1 cellular context compared by ENCODE assay signal in the genomic region with DNA sequence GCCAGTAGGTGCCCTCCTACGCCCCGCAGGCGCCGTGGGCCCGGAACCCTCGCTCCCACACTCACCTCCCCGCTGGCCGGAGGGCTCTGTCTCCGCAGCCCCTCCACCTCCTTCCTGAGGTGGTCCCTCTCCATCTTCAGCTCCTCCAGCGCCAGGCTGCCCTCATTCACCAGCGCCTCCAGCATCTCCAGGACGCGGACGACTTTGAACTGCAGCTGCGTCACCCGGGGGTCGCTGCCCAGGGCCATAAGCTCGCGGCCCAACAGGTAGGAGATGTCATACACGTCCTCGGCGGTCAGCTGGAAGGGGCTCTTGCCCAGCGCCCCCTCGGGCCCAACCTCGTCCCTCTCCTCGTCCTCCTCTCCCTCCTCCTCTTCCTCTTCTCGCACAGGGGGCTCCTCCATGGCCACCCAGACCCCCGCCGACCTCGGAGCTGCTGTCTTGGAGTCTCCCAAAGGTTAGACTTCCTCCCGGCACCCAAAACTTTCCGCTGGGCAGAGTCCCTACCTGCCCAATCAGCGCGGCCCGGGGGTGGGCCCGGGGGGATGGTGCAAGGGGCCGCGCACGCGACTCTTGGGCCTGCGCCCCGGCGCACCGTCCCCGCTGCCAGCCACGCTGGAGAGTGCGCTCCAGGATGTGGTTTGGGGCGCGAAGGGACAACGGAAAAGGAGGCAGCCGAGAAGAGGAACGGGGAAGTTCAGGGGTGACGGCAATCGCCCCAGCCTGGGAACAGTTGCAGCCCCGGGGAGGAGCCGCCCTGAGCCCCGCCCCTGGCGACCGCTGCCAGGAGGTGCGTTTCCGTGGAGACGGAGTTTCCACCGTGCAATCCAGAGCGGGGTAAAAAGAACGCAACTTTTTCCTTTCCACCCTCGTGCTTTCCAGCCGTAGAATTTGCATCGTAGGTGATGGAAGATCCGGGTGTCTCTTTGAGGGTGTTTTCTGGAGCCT.
TF ChIP-seq lines count a peak whose summit lies in the region.

A gene with protein sequence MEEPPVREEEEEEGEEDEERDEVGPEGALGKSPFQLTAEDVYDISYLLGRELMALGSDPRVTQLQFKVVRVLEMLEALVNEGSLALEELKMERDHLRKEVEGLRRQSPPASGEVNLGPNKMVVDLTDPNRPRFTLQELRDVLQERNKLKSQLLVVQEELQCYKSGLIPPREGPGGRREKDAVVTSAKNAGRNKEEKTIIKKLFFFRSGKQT (minus strand): TSS at position 668 of the 948 bp plus-strand sequence. CDS start 264 bp downstream, at position 404.

TF ChIP-seq in HepG2, 621 proteins besides CTCF, POLR2A, EP300 and RAD21 (continued from another document and continues in another):
- TF ChIP-seq ZNF329 (CRISPR knock-in tag; IDR thresholded peaks at IDR 0.05; ENCODE audit: low read depth) (no peak), SPEN (CRISPR knock-in tag; IDR thresholded peaks at IDR 0.05; ENCODE audit: low read depth) (peak; percentile 53; the same call in 1 of the 2 replicates), ATF7 (IDR thresholded peaks at IDR 0.05) (no peak), ATF7 (CRISPR knock-in tag; IDR thresholded peaks at IDR 0.05) (0 out of 2 replicates have a peak, but pooled peaks have one; percentile 64), IKZF4 (CRISPR knock-in tag; IDR thresholded peaks at IDR 0.05; ENCODE audit: borderline replicate concordance, low read depth, not compliant biosample characterization) (peak; percentile 28), ZNF333 (CRISPR knock-in tag; IDR thresholded peaks at IDR 0.05; ENCODE audit: borderline replicate concordance) (peak; percentile 27; the same call in 1 of the 2 replicates), ZFX (CRISPR knock-in tag; IDR thresholded peaks at IDR 0.05; ENCODE audit: low read depth) (peak; percentile 87), ISL2 (CRISPR knock-in tag; IDR thresholded peaks at IDR 0.05) (0 out of 2 replicates have a peak, but pooled peaks have one; percentile 18), NFKB2 (CRISPR knock-in tag; IDR thresholded peaks at IDR 0.05; ENCODE audit: borderline replicate concordance) (peak; percentile 37; the same call in 1 of the 2 replicates), KDM2A (CRISPR knock-in tag; IDR thresholded peaks at IDR 0.05; ENCODE audit: borderline replicate concordance, low read depth) (peak; percentile 65; the same call in 1 of the 2 replicates), ZSCAN29 (CRISPR knock-in tag; conservative IDR thresholded peaks at IDR 0.05) (0 out of 2 replicates have a peak, but pooled peaks have one; percentile 75), RBFOX2 (IDR thresholded peaks at IDR 0.05; ENCODE audit: low read depth, low read length) (peak; percentile 73), RFXAP (CRISPR knock-in tag; IDR thresholded peaks at IDR 0.05; ENCODE audit: borderline replicate concordance) (no peak), SP1 (IDR thresholded peaks at IDR 0.05) (no peak), SP1 (CRISPR knock-in tag; IDR thresholded peaks at IDR 0.05) (peak; percentile 59; the same call in 1 of the 2 replicates), FIP1L1 (IDR thresholded peaks at IDR 0.05; ENCODE audit: borderline replicate concordance, insufficient read depth, low read depth, low read length) (no peak), KAT7 (CRISPR knock-in tag; IDR thresholded peaks at IDR 0.05; ENCODE audit: borderline replicate concordance) (no peak), MAZ (IDR thresholded peaks at IDR 0.05; ENCODE audit: borderline replicate concordance, low read depth, low read length) (peak; percentile 23; the same call in 1 of the 2 replicates), MAZ (CRISPR knock-in tag; IDR thresholded peaks at IDR 0.05; ENCODE audit: low read depth) (no peak), ZNF230 (CRISPR knock-in tag; IDR thresholded peaks at IDR 0.05) (peak; percentile 76; the same call in 1 of the 2 replicates), ZNF761 (CRISPR knock-in tag; conservative IDR thresholded peaks at IDR 0.05) (peak; percentile 85; the same call in 1 of the 2 replicates), ZIK1 (CRISPR knock-in tag; IDR thresholded peaks at IDR 0.05; ENCODE audit: borderline replicate concordance, low read depth) (peak; percentile 13; the same call in 1 of the 2 replicates), BHLHE40 (IDR thresholded peaks at IDR 0.05; ENCODE audit: low read length) (peak; percentile 79), ZNF484 (CRISPR knock-in tag; IDR thresholded peaks at IDR 0.05; ENCODE audit: borderline replicate concordance, low read depth) (no peak), SRSF1 (optimal IDR thresholded peaks at IDR 0.05; ENCODE audit: low read depth, low read length) (no peak)
- TF ChIP-seq, protein P1, sequence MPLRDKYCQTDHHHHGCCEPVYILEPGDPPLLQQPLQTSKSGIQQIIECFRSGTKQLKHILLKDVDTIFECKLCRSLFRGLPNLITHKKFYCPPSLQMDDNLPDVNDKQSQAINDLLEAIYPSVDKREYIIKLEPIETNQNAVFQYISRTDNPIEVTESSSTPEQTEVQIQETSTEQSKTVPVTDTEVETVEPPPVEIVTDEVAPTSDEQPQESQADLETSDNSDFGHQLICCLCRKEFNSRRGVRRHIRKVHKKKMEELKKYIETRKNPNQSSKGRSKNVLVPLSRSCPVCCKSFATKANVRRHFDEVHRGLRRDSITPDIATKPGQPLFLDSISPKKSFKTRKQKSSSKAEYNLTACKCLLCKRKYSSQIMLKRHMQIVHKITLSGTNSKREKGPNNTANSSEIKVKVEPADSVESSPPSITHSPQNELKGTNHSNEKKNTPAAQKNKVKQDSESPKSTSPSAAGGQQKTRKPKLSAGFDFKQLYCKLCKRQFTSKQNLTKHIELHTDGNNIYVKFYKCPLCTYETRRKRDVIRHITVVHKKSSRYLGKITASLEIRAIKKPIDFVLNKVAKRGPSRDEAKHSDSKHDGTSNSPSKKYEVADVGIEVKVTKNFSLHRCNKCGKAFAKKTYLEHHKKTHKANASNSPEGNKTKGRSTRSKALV (CRISPR knock-in tag; IDR thresholded peaks at IDR 0.05) = peak; percentile 92
- TF ChIP-seq, protein P2, sequence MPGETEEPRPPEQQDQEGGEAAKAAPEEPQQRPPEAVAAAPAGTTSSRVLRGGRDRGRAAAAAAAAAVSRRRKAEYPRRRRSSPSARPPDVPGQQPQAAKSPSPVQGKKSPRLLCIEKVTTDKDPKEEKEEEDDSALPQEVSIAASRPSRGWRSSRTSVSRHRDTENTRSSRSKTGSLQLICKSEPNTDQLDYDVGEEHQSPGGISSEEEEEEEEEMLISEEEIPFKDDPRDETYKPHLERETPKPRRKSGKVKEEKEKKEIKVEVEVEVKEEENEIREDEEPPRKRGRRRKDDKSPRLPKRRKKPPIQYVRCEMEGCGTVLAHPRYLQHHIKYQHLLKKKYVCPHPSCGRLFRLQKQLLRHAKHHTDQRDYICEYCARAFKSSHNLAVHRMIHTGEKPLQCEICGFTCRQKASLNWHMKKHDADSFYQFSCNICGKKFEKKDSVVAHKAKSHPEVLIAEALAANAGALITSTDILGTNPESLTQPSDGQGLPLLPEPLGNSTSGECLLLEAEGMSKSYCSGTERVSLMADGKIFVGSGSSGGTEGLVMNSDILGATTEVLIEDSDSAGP (CRISPR knock-in tag; IDR thresholded peaks at IDR 0.05; ENCODE audit: borderline replicate concordance) = peak; percentile 84; the same call in 1 of the 2 replicates
- TF ChIP-seq, protein P3, sequence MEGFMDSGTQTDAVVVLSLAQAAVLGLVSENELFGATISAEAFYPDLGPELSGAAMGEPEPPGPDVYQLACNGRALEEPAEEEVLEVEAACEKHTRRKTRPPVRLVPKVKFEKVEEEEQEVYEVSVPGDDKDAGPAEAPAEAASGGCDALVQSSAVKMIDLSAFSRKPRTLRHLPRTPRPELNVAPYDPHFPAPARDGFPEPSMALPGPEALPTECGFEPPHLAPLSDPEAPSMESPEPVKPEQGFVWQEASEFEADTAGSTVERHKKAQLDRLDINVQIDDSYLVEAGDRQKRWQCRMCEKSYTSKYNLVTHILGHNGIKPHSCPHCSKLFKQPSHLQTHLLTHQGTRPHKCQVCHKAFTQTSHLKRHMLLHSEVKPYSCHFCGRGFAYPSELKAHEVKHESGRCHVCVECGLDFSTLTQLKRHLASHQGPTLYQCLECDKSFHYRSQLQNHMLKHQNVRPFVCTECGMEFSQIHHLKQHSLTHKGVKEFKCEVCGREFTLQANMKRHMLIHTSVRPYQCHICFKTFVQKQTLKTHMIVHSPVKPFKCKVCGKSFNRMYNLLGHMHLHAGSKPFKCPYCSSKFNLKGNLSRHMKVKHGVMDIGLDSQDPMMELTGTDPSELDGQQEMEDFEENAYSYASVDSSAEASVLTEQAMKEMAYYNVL (CRISPR knock-in tag; IDR thresholded peaks at IDR 0.05; ENCODE audit: borderline replicate concordance) = 0 out of 2 replicates have a peak, but pooled peaks have one; percentile 25
- TF ChIP-seq, protein P4, sequence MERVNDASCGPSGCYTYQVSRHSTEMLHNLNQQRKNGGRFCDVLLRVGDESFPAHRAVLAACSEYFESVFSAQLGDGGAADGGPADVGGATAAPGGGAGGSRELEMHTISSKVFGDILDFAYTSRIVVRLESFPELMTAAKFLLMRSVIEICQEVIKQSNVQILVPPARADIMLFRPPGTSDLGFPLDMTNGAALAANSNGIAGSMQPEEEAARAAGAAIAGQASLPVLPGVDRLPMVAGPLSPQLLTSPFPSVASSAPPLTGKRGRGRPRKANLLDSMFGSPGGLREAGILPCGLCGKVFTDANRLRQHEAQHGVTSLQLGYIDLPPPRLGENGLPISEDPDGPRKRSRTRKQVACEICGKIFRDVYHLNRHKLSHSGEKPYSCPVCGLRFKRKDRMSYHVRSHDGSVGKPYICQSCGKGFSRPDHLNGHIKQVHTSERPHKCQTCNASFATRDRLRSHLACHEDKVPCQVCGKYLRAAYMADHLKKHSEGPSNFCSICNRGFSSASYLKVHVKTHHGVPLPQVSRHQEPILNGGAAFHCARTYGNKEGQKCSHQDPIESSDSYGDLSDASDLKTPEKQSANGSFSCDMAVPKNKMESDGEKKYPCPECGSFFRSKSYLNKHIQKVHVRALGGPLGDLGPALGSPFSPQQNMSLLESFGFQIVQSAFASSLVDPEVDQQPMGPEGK (CRISPR knock-in tag; IDR thresholded peaks at IDR 0.05) = peak; percentile 52; the same call in 1 of the 2 replicates
- TF ChIP-seq, protein P5, sequence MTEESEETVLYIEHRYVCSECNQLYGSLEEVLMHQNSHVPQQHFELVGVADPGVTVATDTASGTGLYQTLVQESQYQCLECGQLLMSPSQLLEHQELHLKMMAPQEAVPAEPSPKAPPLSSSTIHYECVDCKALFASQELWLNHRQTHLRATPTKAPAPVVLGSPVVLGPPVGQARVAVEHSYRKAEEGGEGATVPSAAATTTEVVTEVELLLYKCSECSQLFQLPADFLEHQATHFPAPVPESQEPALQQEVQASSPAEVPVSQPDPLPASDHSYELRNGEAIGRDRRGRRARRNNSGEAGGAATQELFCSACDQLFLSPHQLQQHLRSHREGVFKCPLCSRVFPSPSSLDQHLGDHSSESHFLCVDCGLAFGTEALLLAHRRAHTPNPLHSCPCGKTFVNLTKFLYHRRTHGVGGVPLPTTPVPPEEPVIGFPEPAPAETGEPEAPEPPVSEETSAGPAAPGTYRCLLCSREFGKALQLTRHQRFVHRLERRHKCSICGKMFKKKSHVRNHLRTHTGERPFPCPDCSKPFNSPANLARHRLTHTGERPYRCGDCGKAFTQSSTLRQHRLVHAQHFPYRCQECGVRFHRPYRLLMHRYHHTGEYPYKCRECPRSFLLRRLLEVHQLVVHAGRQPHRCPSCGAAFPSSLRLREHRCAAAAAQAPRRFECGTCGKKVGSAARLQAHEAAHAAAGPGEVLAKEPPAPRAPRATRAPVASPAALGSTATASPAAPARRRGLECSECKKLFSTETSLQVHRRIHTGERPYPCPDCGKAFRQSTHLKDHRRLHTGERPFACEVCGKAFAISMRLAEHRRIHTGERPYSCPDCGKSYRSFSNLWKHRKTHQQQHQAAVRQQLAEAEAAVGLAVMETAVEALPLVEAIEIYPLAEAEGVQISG (CRISPR knock-in tag; IDR thresholded peaks at IDR 0.05) = 0 out of 2 replicates have a peak, but pooled peaks have one; percentile 12
- TF ChIP-seq, protein P6, sequence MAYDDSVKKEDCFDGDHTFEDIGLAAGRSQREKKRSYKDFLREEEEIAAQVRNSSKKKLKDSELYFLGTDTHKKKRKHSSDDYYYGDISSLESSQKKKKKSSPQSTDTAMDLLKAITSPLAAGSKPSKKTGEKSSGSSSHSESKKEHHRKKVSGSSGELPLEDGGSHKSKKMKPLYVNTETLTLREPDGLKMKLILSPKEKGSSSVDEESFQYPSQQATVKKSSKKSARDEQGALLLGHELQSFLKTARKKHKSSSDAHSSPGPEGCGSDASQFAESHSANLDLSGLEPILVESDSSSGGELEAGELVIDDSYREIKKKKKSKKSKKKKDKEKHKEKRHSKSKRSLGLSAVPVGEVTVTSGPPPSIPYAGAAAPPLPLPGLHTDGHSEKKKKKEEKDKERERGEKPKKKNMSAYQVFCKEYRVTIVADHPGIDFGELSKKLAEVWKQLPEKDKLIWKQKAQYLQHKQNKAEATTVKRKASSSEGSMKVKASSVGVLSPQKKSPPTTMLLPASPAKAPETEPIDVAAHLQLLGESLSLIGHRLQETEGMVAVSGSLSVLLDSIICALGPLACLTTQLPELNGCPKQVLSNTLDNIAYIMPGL (CRISPR knock-in tag; IDR thresholded peaks at IDR 0.05; ENCODE audit: borderline replicate concordance in 1 of 2, low read depth in 1 of 2) = peak; percentile 22 to 77; a peak in 2 of 4 replicates
- TF ChIP-seq, protein P7, sequence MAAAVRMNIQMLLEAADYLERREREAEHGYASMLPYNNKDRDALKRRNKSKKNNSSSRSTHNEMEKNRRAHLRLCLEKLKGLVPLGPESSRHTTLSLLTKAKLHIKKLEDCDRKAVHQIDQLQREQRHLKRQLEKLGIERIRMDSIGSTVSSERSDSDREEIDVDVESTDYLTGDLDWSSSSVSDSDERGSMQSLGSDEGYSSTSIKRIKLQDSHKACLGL (CRISPR knock-in tag; IDR thresholded peaks at IDR 0.05) = peak; percentile 32; the same call in 1 of the 2 replicates
- TF ChIP-seq, protein P8, sequence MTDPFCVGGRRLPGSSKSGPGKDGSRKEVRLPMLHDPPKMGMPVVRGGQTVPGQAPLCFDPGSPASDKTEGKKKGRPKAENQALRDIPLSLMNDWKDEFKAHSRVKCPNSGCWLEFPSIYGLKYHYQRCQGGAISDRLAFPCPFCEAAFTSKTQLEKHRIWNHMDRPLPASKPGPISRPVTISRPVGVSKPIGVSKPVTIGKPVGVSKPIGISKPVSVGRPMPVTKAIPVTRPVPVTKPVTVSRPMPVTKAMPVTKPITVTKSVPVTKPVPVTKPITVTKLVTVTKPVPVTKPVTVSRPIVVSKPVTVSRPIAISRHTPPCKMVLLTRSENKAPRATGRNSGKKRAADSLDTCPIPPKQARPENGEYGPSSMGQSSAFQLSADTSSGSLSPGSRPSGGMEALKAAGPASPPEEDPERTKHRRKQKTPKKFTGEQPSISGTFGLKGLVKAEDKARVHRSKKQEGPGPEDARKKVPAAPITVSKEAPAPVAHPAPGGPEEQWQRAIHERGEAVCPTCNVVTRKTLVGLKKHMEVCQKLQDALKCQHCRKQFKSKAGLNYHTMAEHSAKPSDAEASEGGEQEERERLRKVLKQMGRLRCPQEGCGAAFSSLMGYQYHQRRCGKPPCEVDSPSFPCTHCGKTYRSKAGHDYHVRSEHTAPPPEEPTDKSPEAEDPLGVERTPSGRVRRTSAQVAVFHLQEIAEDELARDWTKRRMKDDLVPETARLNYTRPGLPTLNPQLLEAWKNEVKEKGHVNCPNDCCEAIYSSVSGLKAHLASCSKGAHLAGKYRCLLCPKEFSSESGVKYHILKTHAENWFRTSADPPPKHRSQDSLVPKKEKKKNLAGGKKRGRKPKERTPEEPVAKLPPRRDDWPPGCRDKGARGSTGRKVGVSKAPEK (CRISPR knock-in tag; IDR thresholded peaks at IDR 0.05; ENCODE audit: borderline replicate concordance) = peak; percentile 24; the same call in 1 of the 2 replicates
- TF ChIP-seq, protein P9, sequence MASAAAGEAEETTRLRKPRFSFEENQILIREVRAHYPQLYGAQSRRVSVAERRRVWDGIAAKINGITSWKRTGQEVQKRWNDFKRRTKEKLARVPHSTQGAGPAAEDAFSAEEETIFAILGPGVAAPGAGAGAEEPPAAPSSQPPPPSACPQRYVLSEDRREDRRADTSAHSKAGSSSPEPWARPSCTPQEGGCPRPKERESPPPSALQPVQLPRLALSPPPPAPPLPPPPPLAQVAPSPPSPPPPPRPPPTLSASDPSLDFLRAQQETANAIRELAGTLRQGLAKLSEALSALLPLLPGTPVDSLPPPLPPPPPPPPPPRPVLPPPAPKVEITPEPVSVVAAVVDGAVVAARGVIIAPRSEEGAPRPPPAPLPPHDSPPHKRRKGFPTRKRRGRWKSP (CRISPR knock-in tag; IDR thresholded peaks at IDR 0.05) = peak; percentile 94
